In genomic region chr11:108115495-108116140, GRCh38 we compare ENCODE assay signal across 8 cellular contexts. TPM values are rescaled to one million over a fixed set of nuclear protein-coding genes. Genes with fewer than 3 reads are reported as not detected.
DNase-seq lines count a peak whose midpoint lies in the region; ATAC-seq and TF ChIP-seq lines count a peak whose summit lies in the region.

No MANE protein-coding gene starts in this region.

- POLR2A ChIA-PET in activated CD4-positive, alpha-beta memory T cell treated with anti-CD3 and anti-CD28 coated beads for 36 hours (lab: Charles Lee): no interaction called here

- DNase-seq in C1 segment of cervical spinal cord (lab: John Stamatoyannopoulos, UW) (peak in 13 of 14 donors; percentile 16 to 89 (median 61)), NCI-H1105 treated with DMSO at 0.1 percent for 48 hours (lab: John Stamatoyannopoulos, UW) (peak; percentile 94), iris pigment epithelial cell (ENCODE audit: low read depth) (peak; percentile 91), stromal cell of bone marrow (ENCODE audit: low read depth) (peak; percentile 82), cortex of kidney (lab: John Stamatoyannopoulos, UW) (no peak)
- DNase-seq in activated CD4-positive, alpha-beta memory T cell treated with anti-CD3 and anti-CD28 coated beads for 36 hours: no peak

- peaks cover 14% of the 10 kb centered on the region for H3K4me1 Mint-ChIP-seq in brain
- peaks cover 4% of the 10 kb centered on the region for H3K4me1 Mint-ChIP-seq in activated CD4-positive, alpha-beta memory T cell treated with anti-CD3 and anti-CD28 coated beads for 36 hours (ENCODE audit: low read depth)

- no peaks in the 10 kb centered on the region for H3K27me3 Mint-ChIP-seq in brain
- H3K27me3 Mint-ChIP-seq in activated CD4-positive, alpha-beta memory T cell treated with anti-CD3 and anti-CD28 coated beads for 36 hours: no peaks in the 10 kb centered on the region

- TF ChIP-seq CTCF in brain (conservative IDR thresholded peaks at IDR 0.05): no peak

- H3K4me3 Mint-ChIP-seq in brain: peak overlapping the region in 2 of 5 experiments; percentile 7 to 23
- H3K4me3 Mint-ChIP-seq in activated CD4-positive, alpha-beta memory T cell treated with anti-CD3 and anti-CD28 coated beads for 36 hours: no peak overlapping the region

- ATAC-seq in GM18909 (IDR thresholded peaks at IDR 0.05; ENCODE audit: poor library complexity, unreplicated experiment): no peak

- H3K9me3 Mint-ChIP-seq in brain: no peaks in the 10 kb centered on the region
- H3K9me3 Mint-ChIP-seq in activated CD4-positive, alpha-beta memory T cell treated with anti-CD3 and anti-CD28 coated beads for 36 hours: no peaks in the 10 kb centered on the region

- intact Hi-C loops in activated CD4-positive, alpha-beta memory T cell treated with anti-CD3 and anti-CD28 coated beads for 36 hours (cut with micrococcal nuclease): no loop called here

- H3K27ac Mint-ChIP-seq in brain: peak overlapping the region; percentile 21 to 95 (median 92)
- no peak overlapping the region for H3K27ac Mint-ChIP-seq in activated CD4-positive, alpha-beta memory T cell treated with anti-CD3 and anti-CD28 coated beads for 36 hours

- no peaks in the 10 kb centered on the region for H3K36me3 Mint-ChIP-seq in brain
- no peaks in the 10 kb centered on the region for H3K36me3 Mint-ChIP-seq in activated CD4-positive, alpha-beta memory T cell treated with anti-CD3 and anti-CD28 coated beads for 36 hours

- CTCF ChIA-PET in activated CD4-positive, alpha-beta memory T cell treated with anti-CD3 and anti-CD28 coated beads for 36 hours (lab: Charles Lee): no interaction called here

RNA-seq across cellular contexts. Expression of gene ACAT1, which starts 5.7 kb away (rescaled TPM):
- polyA plus RNA-seq in brain (ENCODE audit: insufficient read depth, low read depth, low replicate concordance): 50.2 TPM
- 10 to 100 TPM; 58.3 to 64.9 TPM for total RNA-seq in activated CD4-positive, alpha-beta memory T cell treated with anti-CD3 and anti-CD28 coated beads for 36 hours

Comparison
In these comparisons a context has a peak if more than half of its experiments do, and no peak if none do; other contexts are left out.
1. DNase-seq: peak in C1 segment of cervical spinal cord (13 of 14), NCI-H1105 treated with DMSO at 0.1 percent for 48 hours (single experiment), iris pigment epithelial cell (single experiment) and stromal cell of bone marrow (single experiment); none in cortex of kidney (single experiment) and activated CD4-positive, alpha-beta memory T cell treated with anti-CD3 and anti-CD28 coated beads for 36 hours (single experiment).